8 cellular contexts compared by ENCODE assay signal in genomic region chr1:155984341-155984740, GRCh38. TPM values are rescaled to one million over a fixed set of nuclear protein-coding genes. Genes with fewer than 3 reads are reported as not detected.
DNase-seq lines count a peak whose midpoint lies in the region; ATAC-seq and TF ChIP-seq lines count a peak whose summit lies in the region.

No MANE protein-coding gene starts in this region.

- H3K9ac ChIP-seq in endodermal cell (ENCODE audit: extremely low read depth, low read length, poor library complexity, severe bottlenecking): no peak overlapping the region

- H3K4me1 ChIP-seq in endodermal cell (ENCODE audit: control insufficient read depth, insufficient read depth, low read length): peaks cover 8% of the 10 kb centered on the region
- H3K4me1 ChIP-seq in BE2C: no peaks in the 10 kb centered on the region

- H3K36me3 Mint-ChIP-seq in endodermal cell (ENCODE audit: low read depth) (no peaks in the 10 kb centered on the region), progenitor cell of endocrine pancreas (ENCODE audit: insufficient read depth) (no peaks in the 10 kb centered on the region)
- peaks cover 20 to 22% of the 10 kb centered on the region in 2 donors for H3K36me3 Mint-ChIP-seq in activated naive CD4-positive, alpha-beta T cell treated with anti-CD3 and anti-CD28 coated beads, Interleukin-2, amount 50 U/mL, for 72 hours

- H3K9me3 Mint-ChIP-seq in endodermal cell (peaks cover 9% of the 10 kb centered on the region), progenitor cell of endocrine pancreas (ENCODE audit: low read depth) (no peaks in the 10 kb centered on the region)
- no peaks in the 10 kb centered on the region for H3K9me3 Mint-ChIP-seq in activated naive CD4-positive, alpha-beta T cell treated with anti-CD3 and anti-CD28 coated beads, Interleukin-2, amount 50 U/mL, for 72 hours

- no peak overlapping the region for H3K27ac Mint-ChIP-seq in endodermal cell
- peak overlapping the region; percentile 65 for H3K27ac Mint-ChIP-seq in progenitor cell of endocrine pancreas
- no peak overlapping the region for H3K27ac Mint-ChIP-seq in activated naive CD4-positive, alpha-beta T cell treated with anti-CD3 and anti-CD28 coated beads, Interleukin-2, amount 50 U/mL, for 72 hours

- 70 to 84% methylated on average over 5 to 7 of the region's 7 CpGs for WGBS in endodermal cell (ENCODE audit: insufficient coverage in 1 of 2, insufficient read length in 1 of 2), 2 experiments

- H3K4me3 Mint-ChIP-seq in endodermal cell: no peak overlapping the region
- peak overlapping the region; percentile 70 for H3K4me3 Mint-ChIP-seq in progenitor cell of endocrine pancreas (ENCODE audit: low read depth)

- DNase-seq in ELF-1 (ENCODE audit: low read depth, low spot score) (peak; percentile 49), NCI-H2171 (lab: John Stamatoyannopoulos, UW) (peak; percentile 49), endodermal cell (peak; percentile 88), progenitor cell of endocrine pancreas (ENCODE audit: low spot score, unreplicated experiment) (peak; percentile 31), T-helper 1 cell (no peak), BE2C (no peak), substantia nigra (lab: John Stamatoyannopoulos, UW) (no peak)
- DNase-seq in activated naive CD4-positive, alpha-beta T cell treated with anti-CD3 and anti-CD28 coated beads, Interleukin-2, amount 50 U/mL, for 72 hours (ENCODE audit: low spot score in 2 of 2): no peak

- ATAC-seq in activated naive CD4-positive, alpha-beta T cell treated with anti-CD3 and anti-CD28 coated beads, Interleukin-2, amount 50 U/mL, for 72 hours: no peak

- H3K36me3 ChIP-seq in endodermal cell (ENCODE audit: control insufficient read depth, insufficient read depth, low read length) (no peaks in the 10 kb centered on the region), BE2C (no peaks in the 10 kb centered on the region)

- H3K4me3 ChIP-seq in endodermal cell (ENCODE audit: low read length) (no peak overlapping the region), BE2C (ENCODE audit: low read depth, low read length) (no peak overlapping the region)

- H3K27ac ChIP-seq in endodermal cell (ENCODE audit: low read depth, low read length): no peak overlapping the region
- no peak overlapping the region for H3K27ac ChIP-seq in substantia nigra (ENCODE audit: low read depth, low read length, poor library complexity, severe bottlenecking)

- H3K4me1 Mint-ChIP-seq in endodermal cell (peaks cover 29% of the 10 kb centered on the region), progenitor cell of endocrine pancreas (ENCODE audit: low read depth) (peaks cover 26% of the 10 kb centered on the region)

- H3K27me3 Mint-ChIP-seq in endodermal cell (ENCODE audit: insufficient read depth) (peaks cover 4% of the 10 kb centered on the region), progenitor cell of endocrine pancreas (no peaks in the 10 kb centered on the region)

- no peaks in the 10 kb centered on the region for H3K27me3 ChIP-seq in endodermal cell (ENCODE audit: control insufficient read depth, insufficient read depth, low read length, poor library complexity, severe bottlenecking)
- H3K27me3 ChIP-seq in BE2C: no peaks in the 10 kb centered on the region

- H3K9me3 ChIP-seq in endodermal cell (ENCODE audit: control insufficient read depth, low read length): no peaks in the 10 kb centered on the region
- H3K9me3 ChIP-seq in BE2C: no peaks in the 10 kb centered on the region

- TF ChIP-seq CTCF in endodermal cell (conservative IDR thresholded peaks at IDR 0.05) (no peak), progenitor cell of endocrine pancreas (IDR thresholded peaks at IDR 0.05; ENCODE audit: unreplicated experiment) (no peak), BE2C (IDR thresholded peaks at IDR 0.05; ENCODE audit: low read depth, low read length) (no peak)

RNA-seq across cellular contexts. Expression of gene ARHGEF2, which starts 6.0 kb away (rescaled TPM):
- total RNA-seq in endodermal cell: 100 to 1,000 TPM; 134 to 147 TPM
- 80.1 TPM for polyA plus RNA-seq in endodermal cell (2013, experiment 1 of 2)
- polyA plus RNA-seq in endodermal cell (2013, experiment 2 of 2): 71.9 TPM
- 103 and 111 TPM in 2 replicates for total RNA-seq in progenitor cell of endocrine pancreas
- polyA plus RNA-seq in BE2C (2012; ENCODE audit: insufficient read depth, insufficient read length, low read depth): 293 TPM
- total RNA-seq in activated naive CD4-positive, alpha-beta T cell treated with anti-CD3 and anti-CD28 coated beads, Interleukin-2, amount 50 U/mL, for 72 hours: 100 to 1,000 TPM; 131 to 238 TPM

RNA-seq across cellular contexts. Expression of gene SSR2, which starts 36.4 kb away (rescaled TPM):
- total RNA-seq in endodermal cell: 100 to 1,000 TPM; 193 TPM
- polyA plus RNA-seq in endodermal cell (2013, experiment 1 of 2): 299 TPM
- 274 TPM for polyA plus RNA-seq in endodermal cell (2013, experiment 2 of 2)
- 299 and 301 TPM in 2 replicates for total RNA-seq in progenitor cell of endocrine pancreas
- 528 TPM for polyA plus RNA-seq in BE2C (2012; ENCODE audit: insufficient read depth, insufficient read length, low read depth)
- 100 to 1,000 TPM; 178 TPM for total RNA-seq in activated naive CD4-positive, alpha-beta T cell treated with anti-CD3 and anti-CD28 coated beads, Interleukin-2, amount 50 U/mL, for 72 hours

RNA-seq across cellular contexts. Expression of gene RXFP4, which starts 42.9 kb away (rescaled TPM):
- total RNA-seq in endodermal cell (not detected), progenitor cell of endocrine pancreas (not detected in 2 replicates)
- not detected for polyA plus RNA-seq in endodermal cell (2013, experiment 1 of 2)
- not detected for polyA plus RNA-seq in endodermal cell (2013, experiment 2 of 2)
- 2.1 TPM for polyA plus RNA-seq in BE2C (2012; ENCODE audit: insufficient read depth, insufficient read length, low read depth)
- total RNA-seq in activated naive CD4-positive, alpha-beta T cell treated with anti-CD3 and anti-CD28 coated beads, Interleukin-2, amount 50 U/mL, for 72 hours: not detected

RNA-seq across cellular contexts. Expression of gene KHDC4, which starts 50.1 kb away (rescaled TPM):
- total RNA-seq in endodermal cell (10 to 100 TPM; 67.7 to 76.2 TPM), progenitor cell of endocrine pancreas (67.6 and 71.2 TPM in 2 replicates)
- polyA plus RNA-seq in endodermal cell (2013, experiment 1 of 2): 46.7 TPM
- 39.0 TPM for polyA plus RNA-seq in endodermal cell (2013, experiment 2 of 2)
- 44.7 TPM for polyA plus RNA-seq in BE2C (2012; ENCODE audit: insufficient read depth, insufficient read length, low read depth)
- 100 to 1,000 TPM in 1 of 2 donors, 10 to 100 TPM in 1; 81.2 to 100 TPM for total RNA-seq in activated naive CD4-positive, alpha-beta T cell treated with anti-CD3 and anti-CD28 coated beads, Interleukin-2, amount 50 U/mL, for 72 hours

Comparison
In these comparisons a context has a peak if more than half of its experiments do, and no peak if none do; other contexts are left out.
1. DNase-seq: peak in ELF-1 (single experiment), NCI-H2171 (single experiment), endodermal cell (single experiment) and progenitor cell of endocrine pancreas (single experiment); none in T-helper 1 cell (0 of 5), BE2C (single experiment), substantia nigra (0 of 49) and activated naive CD4-positive, alpha-beta T cell treated with anti-CD3 and anti-CD28 coated beads, Interleukin-2, amount 50 U/mL, for 72 hours (0 of 2).